In genomic region chr3:196741401-196741761, GRCh38 we compare ENCODE assay signal across 8 cellular contexts. TPM values are rescaled to one million over a fixed set of nuclear protein-coding genes. Genes with fewer than 3 reads are reported as not detected.
DNase-seq lines count a peak whose midpoint lies in the region; ATAC-seq and TF ChIP-seq lines count a peak whose summit lies in the region.

No MANE protein-coding gene starts in this region.

- no peaks in the 10 kb centered on the region for H3K9me3 ChIP-seq in CD4-positive, CD25-positive, alpha-beta regulatory T cell (ENCODE audit: control insufficient read depth in 2 of 2, low read length in 2 of 2)
- H3K9me3 ChIP-seq in ectodermal cell (ENCODE audit: control insufficient read depth, low read length) (no peaks in the 10 kb centered on the region), neuronal stem cell (replicated peaks in 1 of 2; ENCODE audit: control insufficient read depth in 2 of 2, insufficient read depth in 1 of 2, low read depth in 1 of 2, low read length in 2 of 2) (peaks cover 0 to 7% of the 10 kb centered on the region in 2 donors)

- peaks cover 3% of the 10 kb centered on the region for H3K79me1 ChIP-seq in neuronal stem cell (ENCODE audit: low read depth, low read length)

- peaks cover 4% of the 10 kb centered on the region for H3K36me3 Mint-ChIP-seq in CD4-positive, CD25-positive, alpha-beta regulatory T cell

- TF ChIP-seq CTCF in LNCaP clone FGC (IDR thresholded peaks at IDR 0.05; ENCODE audit: control insufficient read depth, extremely low read depth, insufficient read depth), result no peak

- no peak for ATAC-seq in CD4-positive, CD25-positive, alpha-beta regulatory T cell (ENCODE audit: low read depth in 2 of 2)

- H3K36me3 ChIP-seq in CD4-positive, CD25-positive, alpha-beta regulatory T cell (ENCODE audit: control insufficient read depth, insufficient read depth, low read length), result peaks cover 7% of the 10 kb centered on the region
- H3K36me3 ChIP-seq in ectodermal cell (ENCODE audit: control insufficient read depth, insufficient read depth, low read length), result no peaks in the 10 kb centered on the region
- peaks cover 0 to 27% of the 10 kb centered on the region in 2 donors for H3K36me3 ChIP-seq in neuronal stem cell (replicated peaks in 1 of 2; ENCODE audit: control insufficient read depth in 2 of 2, insufficient read depth in 2 of 2, low read length in 2 of 2)

- H3K27ac ChIP-seq in CD4-positive, CD25-positive, alpha-beta regulatory T cell (ENCODE audit: insufficient read depth, low read length, poor library complexity, severe bottlenecking), result peak overlapping the region; percentile 95
- no peak overlapping the region for H3K27ac ChIP-seq in ectodermal cell (ENCODE audit: insufficient read depth, low read depth, low read length, poor library complexity, severe bottlenecking)
- no peak overlapping the region for H3K27ac ChIP-seq in neuronal stem cell (replicated peaks; ENCODE audit: low read length)

- no peaks in the 10 kb centered on the region for H3K27me3 Mint-ChIP-seq in CD4-positive, CD25-positive, alpha-beta regulatory T cell

- H3K9ac ChIP-seq in neuronal stem cell (ENCODE audit: low read depth, low read length, poor library complexity), result no peak overlapping the region

- H3K9me3 Mint-ChIP-seq in CD4-positive, CD25-positive, alpha-beta regulatory T cell, result no peaks in the 10 kb centered on the region

- H2BK15ac ChIP-seq in neuronal stem cell (ENCODE audit: low read length), result no peak overlapping the region

- no peak overlapping the region for H3K14ac ChIP-seq in neuronal stem cell (ENCODE audit: low read length)

- H4K8ac ChIP-seq in neuronal stem cell (ENCODE audit: low read depth, low read length), result no peak overlapping the region

- DNase-seq in CD4-positive, CD25-positive, alpha-beta regulatory T cell, result no peak
- DNase-seq in LNCaP clone FGC (ENCODE audit: low read depth), result no peak
- no peak for DNase-seq in neuronal stem cell (ENCODE audit: low spot score)
- DNase-seq in SK-N-DZ (ENCODE audit: low spot score), result no peak
- DNase-seq in inferior parietal cortex (ENCODE audit: extremely low spot score), result no peak
- no peak for DNase-seq in UCSD-AML1 (lab: John Stamatoyannopoulos, UW; ENCODE audit: unreplicated experiment)
- no peak for DNase-seq in Ammon's horn (ENCODE audit: low spot score)

- peaks cover 21 to 59% (median 43%) of the 10 kb centered on the region in 4 donors for H3K4me1 Mint-ChIP-seq in CD4-positive, CD25-positive, alpha-beta regulatory T cell

- H3K4me3 ChIP-seq in CD4-positive, CD25-positive, alpha-beta regulatory T cell (ENCODE audit: low read depth, low read length), result peak overlapping the region; percentile 95
- H3K4me3 ChIP-seq in LNCaP clone FGC (ENCODE audit: low read depth, low read length) (peak overlapping the region; percentile 71), ectodermal cell (ENCODE audit: insufficient read depth, low read depth, low read length) (peak overlapping the region; percentile 96), neuronal stem cell (ENCODE audit: low read length in 2 of 2) (peak overlapping the region in 1 of 2 donors; percentile 94)

- no peak overlapping the region for H2BK12ac ChIP-seq in neuronal stem cell (ENCODE audit: low read length)

- no peak overlapping the region for H3K23ac ChIP-seq in neuronal stem cell (ENCODE audit: low read depth, low read length, poor library complexity)

- H3K4me1 ChIP-seq in CD4-positive, CD25-positive, alpha-beta regulatory T cell (ENCODE audit: control insufficient read depth, insufficient read depth, low read length, poor library complexity, severe bottlenecking), result peaks cover 24% of the 10 kb centered on the region
- H3K4me1 ChIP-seq in ectodermal cell (ENCODE audit: control insufficient read depth, insufficient read depth, low read length) (no peaks in the 10 kb centered on the region), neuronal stem cell (ENCODE audit: control insufficient read depth in 2 of 2, insufficient read depth in 1 of 2, low read depth in 1 of 2, low read length in 2 of 2) (peaks cover 0 to 4% of the 10 kb centered on the region in 2 donors)

- H3K27ac Mint-ChIP-seq in CD4-positive, CD25-positive, alpha-beta regulatory T cell, result peak overlapping the region; percentile 98 to 100 (median 98)

- H3K18ac ChIP-seq in neuronal stem cell (ENCODE audit: low read length), result no peak overlapping the region

- H3K27me3 ChIP-seq in CD4-positive, CD25-positive, alpha-beta regulatory T cell (ENCODE audit: control insufficient read depth, insufficient read depth, low read length), result no peaks in the 10 kb centered on the region
- H3K27me3 ChIP-seq in ectodermal cell (ENCODE audit: control insufficient read depth, insufficient read depth, low read length, poor library complexity, severe bottlenecking) (no peaks in the 10 kb centered on the region), neuronal stem cell (ENCODE audit: control insufficient read depth in 3 of 3, insufficient read depth in 3 of 3, low read depth in 1 of 3, low read length in 3 of 3) (no peaks in the 10 kb centered on the region)

- no peak overlapping the region for H2AFZ ChIP-seq in neuronal stem cell (ENCODE audit: low read length)

- peak overlapping the region; percentile 52 for H3K4me2 ChIP-seq in neuronal stem cell (ENCODE audit: insufficient read depth, low read length, poor library complexity, severe bottlenecking)

- H2AK5ac ChIP-seq in neuronal stem cell (ENCODE audit: low read depth, low read length), result no peak overlapping the region

- no peak overlapping the region for H3K4ac ChIP-seq in neuronal stem cell (ENCODE audit: low read length)

- H2BK5ac ChIP-seq in neuronal stem cell (ENCODE audit: low read length), result no peak overlapping the region

- 72 to 75% methylated on average over 5 of the region's 5 CpGs for WGBS in ectodermal cell, 2 experiments
- WGBS in neuronal stem cell (ENCODE audit: extremely low coverage in 2 of 2, insufficient read length in 2 of 2, insufficient replicate concordance in 1 of 2), 2 donors, result no CpG with 5 or more reads among the region's 5 CpGs

- peak overlapping the region; percentile 90 to 99 (median 99) for H3K4me3 Mint-ChIP-seq in CD4-positive, CD25-positive, alpha-beta regulatory T cell

- no peak overlapping the region for H4K91ac ChIP-seq in neuronal stem cell (ENCODE audit: low read depth, low read length, poor library complexity)

- H2BK120ac ChIP-seq in neuronal stem cell (ENCODE audit: low read depth, low read length), result no peak overlapping the region

RNA-seq across cellular contexts. Expression of gene PAK2, which starts 1.7 kb away (rescaled TPM):
- total RNA-seq in CD4-positive, CD25-positive, alpha-beta regulatory T cell, result 83.7 TPM
- polyA plus RNA-seq in CD4-positive, CD25-positive, alpha-beta regulatory T cell, result 10 to 100 TPM; 37.5 to 46.4 (median 41.7) TPM
- 51.7 TPM for polyA plus RNA-seq in ectodermal cell (2013, experiment 1 of 4)
- polyA plus RNA-seq in ectodermal cell (2013, experiment 2 of 4), result 52.5 TPM
- 42.2 TPM for polyA plus RNA-seq in ectodermal cell (2013, experiment 3 of 4)
- polyA plus RNA-seq in ectodermal cell (2013, experiment 4 of 4), result 48.6 TPM
- 42.9 TPM for polyA plus RNA-seq in neuronal stem cell (2013, experiment 1 of 2)
- polyA plus RNA-seq in neuronal stem cell (2013, experiment 2 of 2), result 43.9 TPM
- 40.5 and 41.1 TPM in 2 replicates for polyA plus RNA-seq in SK-N-DZ (2014; cell fraction: cytosol; rRNA removed)
- polyA plus RNA-seq in SK-N-DZ (2014; cell fraction: nucleus; rRNA removed), result 11.0 and 16.1 TPM in 2 replicates

RNA-seq across cellular contexts. Expression of gene PIGX, which starts 29.2 kb away (rescaled TPM):
- 17.2 TPM for total RNA-seq in CD4-positive, CD25-positive, alpha-beta regulatory T cell
- polyA plus RNA-seq in CD4-positive, CD25-positive, alpha-beta regulatory T cell, result 10 to 100 TPM; 18.8 to 40.4 (median 25.9) TPM
- polyA plus RNA-seq in ectodermal cell (2013, experiment 1 of 4), result 28.0 TPM
- 28.1 TPM for polyA plus RNA-seq in ectodermal cell (2013, experiment 2 of 4)
- polyA plus RNA-seq in ectodermal cell (2013, experiment 3 of 4), result 20.4 TPM
- 23.2 TPM for polyA plus RNA-seq in ectodermal cell (2013, experiment 4 of 4)
- 29.8 TPM for polyA plus RNA-seq in neuronal stem cell (2013, experiment 1 of 2)
- 28.3 TPM for polyA plus RNA-seq in neuronal stem cell (2013, experiment 2 of 2)
- 51.8 and 68.9 TPM in 2 replicates for polyA plus RNA-seq in SK-N-DZ (2014; cell fraction: cytosol; rRNA removed)
- 26.2 and 35.3 TPM in 2 replicates for polyA plus RNA-seq in SK-N-DZ (2014; cell fraction: nucleus; rRNA removed)

RNA-seq across cellular contexts. Expression of gene CEP19, which starts 29.3 kb away (rescaled TPM):
- 1.9 TPM for total RNA-seq in CD4-positive, CD25-positive, alpha-beta regulatory T cell
- 1 to 10 TPM; 4.7 to 6.2 (median 5.6) TPM for polyA plus RNA-seq in CD4-positive, CD25-positive, alpha-beta regulatory T cell
- 8.3 TPM for polyA plus RNA-seq in ectodermal cell (2013, experiment 1 of 4)
- polyA plus RNA-seq in ectodermal cell (2013, experiment 2 of 4), result 7.9 TPM
- polyA plus RNA-seq in ectodermal cell (2013, experiment 3 of 4), result 6.6 TPM
- polyA plus RNA-seq in ectodermal cell (2013, experiment 4 of 4), result 8.6 TPM
- polyA plus RNA-seq in neuronal stem cell (2013, experiment 1 of 2), result 10.3 TPM
- 10.6 TPM for polyA plus RNA-seq in neuronal stem cell (2013, experiment 2 of 2)
- 5.9 and 8.3 TPM in 2 replicates for polyA plus RNA-seq in SK-N-DZ (2014; cell fraction: cytosol; rRNA removed)
- 1.9 and 2.2 TPM in 2 replicates for polyA plus RNA-seq in SK-N-DZ (2014; cell fraction: nucleus; rRNA removed)
